1 cellular context compared by ENCODE assay signal in genomic region chr3:113097821-113098516, GRCh38.
TF ChIP-seq lines count a peak whose summit lies in the region.

No MANE protein-coding gene starts in this region.

TF ChIP-seq in HepG2, 621 proteins besides CTCF, POLR2A, EP300 and RAD21 (continued from another document):
- TF ChIP-seq, protein P1, sequence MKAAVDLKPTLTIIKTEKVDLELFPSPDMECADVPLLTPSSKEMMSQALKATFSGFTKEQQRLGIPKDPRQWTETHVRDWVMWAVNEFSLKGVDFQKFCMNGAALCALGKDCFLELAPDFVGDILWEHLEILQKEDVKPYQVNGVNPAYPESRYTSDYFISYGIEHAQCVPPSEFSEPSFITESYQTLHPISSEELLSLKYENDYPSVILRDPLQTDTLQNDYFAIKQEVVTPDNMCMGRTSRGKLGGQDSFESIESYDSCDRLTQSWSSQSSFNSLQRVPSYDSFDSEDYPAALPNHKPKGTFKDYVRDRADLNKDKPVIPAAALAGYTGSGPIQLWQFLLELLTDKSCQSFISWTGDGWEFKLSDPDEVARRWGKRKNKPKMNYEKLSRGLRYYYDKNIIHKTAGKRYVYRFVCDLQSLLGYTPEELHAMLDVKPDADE (CRISPR knock-in tag; IDR thresholded peaks at IDR 0.05): no peak
- TF ChIP-seq TEAD3 (CRISPR knock-in tag; optimal IDR thresholded peaks at IDR 0.05; ENCODE audit: borderline replicate concordance) (peak; percentile 24), FOSL2 (CRISPR knock-in tag; IDR thresholded peaks at IDR 0.05) (peak; percentile 77), ZNF24 (IDR thresholded peaks at IDR 0.05) (no peak)
- TF ChIP-seq, protein P2, sequence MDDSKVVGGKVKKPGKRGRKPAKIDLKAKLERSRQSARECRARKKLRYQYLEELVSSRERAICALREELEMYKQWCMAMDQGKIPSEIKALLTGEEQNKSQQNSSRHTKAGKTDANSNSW (CRISPR knock-in tag; IDR thresholded peaks at IDR 0.05; ENCODE audit: borderline replicate concordance): no peak
